In the genomic region with DNA sequence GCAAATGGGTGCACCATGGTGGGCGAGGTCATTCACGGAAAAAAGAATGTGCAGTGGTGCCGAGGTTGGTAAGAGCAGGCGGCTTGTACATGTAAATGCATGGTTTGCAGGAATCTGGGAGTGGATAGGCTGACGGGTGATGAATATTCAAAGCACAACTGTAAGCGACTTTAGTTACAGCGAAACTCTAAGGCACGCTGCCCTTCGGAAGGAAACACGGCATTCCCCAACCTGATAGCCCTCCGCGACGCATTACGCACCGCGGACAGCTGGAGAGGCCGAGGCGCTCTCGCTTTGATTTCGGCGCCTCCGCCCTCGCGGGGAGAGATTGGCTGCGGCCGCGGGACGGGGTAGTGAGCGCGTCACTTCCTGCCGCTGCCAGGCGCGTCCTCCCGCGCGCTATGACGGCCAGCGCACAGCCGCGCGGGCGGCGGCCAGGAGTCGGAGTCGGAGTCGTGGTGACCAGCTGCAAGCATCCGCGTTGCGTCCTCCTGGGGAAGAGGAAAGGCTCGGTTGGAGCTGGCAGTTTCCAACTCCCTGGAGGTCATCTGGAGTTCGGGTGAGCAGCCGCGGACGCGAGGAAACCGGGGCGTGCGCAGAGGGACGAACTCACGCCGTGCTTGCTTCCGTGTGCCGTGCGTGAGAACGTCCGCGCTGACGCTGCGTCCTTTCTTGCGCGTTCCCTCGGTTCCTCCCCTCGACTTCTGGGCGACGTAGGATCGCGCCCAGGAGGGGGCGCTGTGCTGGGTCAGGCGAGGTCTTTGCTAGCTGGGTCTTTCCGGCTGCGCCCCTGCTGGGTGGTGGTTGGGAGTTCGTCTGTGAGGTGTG, we compare ENCODE assay signal across 8 cellular contexts. TPM values are rescaled to one million over a fixed set of nuclear protein-coding genes. Genes with fewer than 3 reads are reported as not detected.
DNase-seq lines count a peak whose midpoint lies in the region; ATAC-seq and TF ChIP-seq lines count a peak whose summit lies in the region.

TSS of gene NUDT15 (plus strand) at position 381 of the 828 bp plus-strand sequence. CDS start at position 402, 21 bp downstream.

- H3K27ac Mint-ChIP-seq in chondrocyte (ENCODE audit: unreplicated experiment): peak within 1 kb of the TSS; percentile 99

- H3K36me3 ChIP-seq in BLaER1 (peaks cover 44% of the 10 kb centered on the region), kidney epithelial cell (ENCODE audit: control insufficient read depth, insufficient read depth, low read length) (no peaks in the 10 kb centered on the region)

- no peaks in the 10 kb centered on the region for H4K20me1 ChIP-seq in BLaER1

- H3K27ac ChIP-seq in BLaER1: peak within 1 kb of the TSS; percentile 95

- peaks cover 6% of the 10 kb centered on the region for H3K9me3 Mint-ChIP-seq in chondrocyte (ENCODE audit: low read depth)

- TF ChIP-seq CTCF in chondrocyte (IDR thresholded peaks at IDR 0.05): peak; percentile 100
- peak; percentile 99 for TF ChIP-seq CTCF in kidney epithelial cell (IDR thresholded peaks at IDR 0.05; ENCODE audit: insufficient read depth, low read length, poor library complexity, severe bottlenecking)

- peaks cover 26% of the 10 kb centered on the region for H3K4me1 ChIP-seq in BLaER1

- H3K4me3 Mint-ChIP-seq in chondrocyte (ENCODE audit: unreplicated experiment): peak within 1 kb of the TSS; percentile 85

- no peaks in the 10 kb centered on the region for H3K27me3 ChIP-seq in BLaER1
- no peaks in the 10 kb centered on the region for H3K27me3 ChIP-seq in kidney epithelial cell (ENCODE audit: control insufficient read depth, insufficient read depth, low read length)

- H3K36me3 Mint-ChIP-seq in chondrocyte (ENCODE audit: low read depth): peaks cover 3% of the 10 kb centered on the region

- peaks cover 37% of the 10 kb centered on the region for H3K4me1 Mint-ChIP-seq in chondrocyte (ENCODE audit: low read depth)

- DNase-seq in GM19238 (ENCODE audit: insufficient read length, low spot score) (peak; percentile 91), NCI-H510A treated with DMSO at 0.1 percent for 48 hours (lab: John Stamatoyannopoulos, UW) (peak; percentile 38), chondrocyte (ENCODE audit: low spot score) (peak; percentile 96), kidney epithelial cell (ENCODE audit: low read depth) (peak; percentile 77)
- peak; percentile 89 to 91 for DNase-seq in activated CD4-positive, alpha-beta T cell treated with anti-CD3 and anti-CD28 coated beads for 24 hours (ENCODE audit: low read depth in 2 of 2)
- peak; percentile 92 to 94 for DNase-seq in stimulated activated CD4-positive, alpha-beta T cell treated with anti-CD3 and anti-CD28 coated beads, Interleukin-15, amount 100 ng/mL, for 48 hours (ENCODE audit: low read depth in 2 of 2)

- ATAC-seq in HG03442 (IDR thresholded peaks at IDR 0.05; ENCODE audit: unreplicated experiment): peak; percentile 89

- peak within 1 kb of the TSS; percentile 82 for H3K4me2 ChIP-seq in BLaER1

- H3K27me3 Mint-ChIP-seq in chondrocyte (ENCODE audit: low read depth): no peaks in the 10 kb centered on the region

- peaks cover 20% of the 10 kb centered on the region for H3K9me3 ChIP-seq in BLaER1

- H3K4me3 ChIP-seq in BLaER1: peak within 1 kb of the TSS; percentile 72
- peak within 1 kb of the TSS; percentile 68 for H3K4me3 ChIP-seq in kidney epithelial cell (ENCODE audit: low read depth, low read length)

- H3K9ac ChIP-seq in BLaER1: peak within 1 kb of the TSS; percentile 87

RNA-seq across cellular contexts. Expression of gene NUDT15, which starts in this region (rescaled TPM):
- total RNA-seq in chondrocyte: 8.7 to 12.0 TPM (median 9.9 TPM) in 3 replicates
- total RNA-seq in kidney epithelial cell: 8.7 and 17.5 TPM in 2 replicates

Comparison
In these comparisons a context has a peak if more than half of its experiments do, and no peak if none do; other contexts are left out.
1. Peak in every context shown above with its lines: DNase-seq, ATAC-seq, H3K4me3 ChIP-seq and H3K27ac ChIP-seq.
2. DNase-seq: peak in every context shown above with its lines; median percentile 96 in chondrocyte; 93 in stimulated activated CD4-positive, alpha-beta T cell treated with anti-CD3 and anti-CD28 coated beads, Interleukin-15, amount 100 ng/mL, for 48 hours; 91 in GM19238; 90 in activated CD4-positive, alpha-beta T cell treated with anti-CD3 and anti-CD28 coated beads for 24 hours; 77 in kidney epithelial cell; 38 in NCI-H510A treated with DMSO at 0.1 percent for 48 hours.